In genomic region chr4:3535812-3536211, GRCh38 we compare ENCODE assay signal across 5 cellular contexts. TPM values are rescaled to one million over a fixed set of nuclear protein-coding genes. Genes with fewer than 3 reads are reported as not detected.
DNase-seq lines count a peak whose midpoint lies in the region; ATAC-seq and TF ChIP-seq lines count a peak whose summit lies in the region.
"Not testable (repeated sequence)": the region's sequence is repeated elsewhere in the genome, so short reads cannot be mapped to it uniquely, and the experiment has no call there.

No MANE protein-coding gene starts in this region.

- H3K36me3 ChIP-seq in left lung, lower lobe of right lung, spleen: not testable (repeated sequence)

- peak; percentile 2 for DNase-seq in ELF-1 (ENCODE audit: low read depth, low spot score)
- peak; percentile 64 for DNase-seq in chondrocyte (ENCODE audit: low spot score)
- peak; percentile 8 to 26 for DNase-seq in left lung
- DNase-seq in lower lobe of right lung, result peak; percentile 21
- DNase-seq in spleen, result peak; percentile 51

- intact Hi-C loops in left lung (cut with DNase I); lower lobe of right lung (cut with DNase I); spleen (cut with DNase I; ENCODE audit: low total_unique reads): not testable (repeated sequence)

- H3K36me3 Mint-ChIP-seq in chondrocyte (ENCODE audit: low read depth), result not testable (repeated sequence)

- H3K9me3 Mint-ChIP-seq in chondrocyte (ENCODE audit: low read depth), result not testable (repeated sequence)

- not testable (repeated sequence) for H3K27ac Mint-ChIP-seq in chondrocyte (ENCODE audit: unreplicated experiment)

- TF ChIP-seq CTCF in chondrocyte (IDR thresholded peaks at IDR 0.05); left lung (IDR thresholded peaks at IDR 0.05); lower lobe of right lung (IDR thresholded peaks at IDR 0.05); spleen (IDR thresholded peaks at IDR 0.05 in 8 of 11, conservative IDR thresholded peaks at IDR 0.05 in 3 of 11): not testable (repeated sequence)

- WGBS in spleen, 5 donors, result 80 to 91% (median 84%) methylated on average over 7 to 10 of the region's 10 CpGs

- H3K4me3 ChIP-seq in left lung, lower lobe of right lung, spleen: not testable (repeated sequence)

- ATAC-seq in left lung, lower lobe of right lung: not testable (repeated sequence)

- not testable (repeated sequence) for H3K9me3 ChIP-seq in left lung, lower lobe of right lung, spleen

- not testable (repeated sequence) for H3K27me3 Mint-ChIP-seq in chondrocyte (ENCODE audit: low read depth)

- not testable (repeated sequence) for TF ChIP-seq POLR2A in spleen (IDR thresholded peaks at IDR 0.05)

- peaks cover 12% of the 10 kb centered on the region for H3K4me1 Mint-ChIP-seq in chondrocyte (ENCODE audit: low read depth)

- H3K4me1 ChIP-seq in left lung (peaks cover 6 to 18% of the 10 kb centered on the region in 2 donors), lower lobe of right lung (peaks cover 15% of the 10 kb centered on the region), spleen (peaks cover 15 to 23% (median 20%) of the 10 kb centered on the region in 6 donors)

- H3K27ac ChIP-seq in left lung, lower lobe of right lung, spleen: not testable (repeated sequence)

- not testable (repeated sequence) for H3K27me3 ChIP-seq in left lung; lower lobe of right lung (ENCODE audit: low read depth); spleen (replicated peaks in 1 of 7)

- not testable (repeated sequence) for H3K4me3 Mint-ChIP-seq in chondrocyte (ENCODE audit: unreplicated experiment)

RNA-seq across cellular contexts. Expression of gene LRPAP1, which starts 3.6 kb away (rescaled TPM):
- total RNA-seq in chondrocyte (135 to 142 TPM (median 142 TPM) in 3 replicates), left lung (100 to 1,000 TPM; 192 to 218 TPM), lower lobe of right lung (224 TPM), spleen (100 to 1,000 TPM in 6 of 7 donors, 10 to 100 TPM in 1; 89.0 to 131 (median 116) TPM)
- 10 to 100 TPM; 28.1 to 47.4 (median 37.5) TPM for polyA plus RNA-seq in spleen

Comparison
In these comparisons a context has a peak if more than half of its experiments do, and no peak if none do; other contexts are left out.
1. DNase-seq: peak in every context shown above with its lines; median percentile 64 in chondrocyte; 51 in spleen; 21 in lower lobe of right lung; 17 in left lung; 2 in ELF-1.